8 cellular contexts compared by ENCODE assay signal in the genomic region with DNA sequence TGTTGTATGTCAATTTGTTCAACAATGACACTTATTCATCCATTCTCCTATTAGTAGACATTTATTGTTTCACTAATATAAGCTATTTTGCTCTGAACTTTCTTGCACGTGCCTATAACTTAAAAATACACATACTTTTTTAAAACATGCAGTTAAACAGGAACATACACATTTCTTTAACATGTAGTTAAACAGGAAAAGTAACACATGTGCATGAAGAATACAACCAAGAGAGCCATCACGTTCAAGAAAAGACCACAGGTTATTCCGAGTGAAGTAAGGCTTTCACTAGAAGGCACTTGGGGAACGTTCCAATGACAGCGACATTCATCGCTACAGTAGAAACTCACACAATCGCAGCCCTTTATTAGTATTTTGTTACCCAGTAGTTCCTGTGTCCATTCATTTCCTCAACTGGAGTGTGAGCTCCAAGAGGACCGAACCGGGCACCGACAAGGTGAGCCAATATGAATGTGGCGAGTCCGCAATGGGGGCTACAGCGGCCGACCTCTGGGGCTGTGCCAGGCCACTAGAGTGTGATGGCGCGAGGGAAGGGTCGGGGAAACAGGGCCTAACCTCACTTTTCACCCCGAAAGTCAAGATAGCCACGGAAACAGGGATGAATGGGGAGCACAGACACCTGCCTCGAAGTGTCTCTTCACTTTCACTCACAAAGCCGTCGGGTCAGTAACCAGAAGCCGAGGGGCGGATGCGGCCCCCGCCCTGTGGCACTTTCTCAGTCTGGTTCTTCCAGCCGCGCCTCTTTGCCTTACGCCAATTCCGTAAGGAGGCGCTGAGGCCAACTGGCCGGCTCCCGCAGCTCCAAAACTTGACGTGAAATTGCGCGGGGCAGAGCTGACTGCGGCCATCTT. TPM values are rescaled to one million over a fixed set of nuclear protein-coding genes. Genes with fewer than 3 reads are reported as not detected.
DNase-seq lines count a peak whose midpoint lies in the region; ATAC-seq and TF ChIP-seq lines count a peak whose summit lies in the region.

No MANE protein-coding gene starts in this region.

- ATAC-seq in GM18520 (IDR thresholded peaks at IDR 0.05; ENCODE audit: unreplicated experiment) (peak; percentile 27), HG03045 (IDR thresholded peaks at IDR 0.05; ENCODE audit: unreplicated experiment) (peak; percentile 58), body of pancreas (peak; percentile 70)

- H3K27me3 ChIP-seq in body of pancreas (no peaks in the 10 kb centered on the region), iPS-18a (ENCODE audit: control insufficient read depth, insufficient read depth, low read length) (no peaks in the 10 kb centered on the region), skeletal muscle satellite cell (ENCODE audit: control insufficient read depth, insufficient read depth, low read length) (no peaks in the 10 kb centered on the region)

- H3K36me3 ChIP-seq in body of pancreas (replicated peaks in 1 of 2; ENCODE audit: insufficient read depth in 1 of 2, low read depth in 2 of 2) (no peaks in the 10 kb centered on the region), iPS-18a (ENCODE audit: control insufficient read depth, low read depth, low read length) (no peaks in the 10 kb centered on the region), skeletal muscle satellite cell (ENCODE audit: insufficient read depth, low read length) (no peaks in the 10 kb centered on the region)

- TF ChIP-seq CTCF in body of pancreas (IDR thresholded peaks at IDR 0.05) = no peak

- peak overlapping the region; percentile 94 for H3K4me2 ChIP-seq in skeletal muscle satellite cell (ENCODE audit: low read length)

- H3K4me3 ChIP-seq in body of pancreas (peak overlapping the region; percentile 27 to 50), iPS-18a (ENCODE audit: low read length) (peak overlapping the region; percentile 90), skeletal muscle satellite cell (ENCODE audit: low read length) (peak overlapping the region; percentile 85)

- intact Hi-C loops in body of pancreas (cut with DNase I) = loop anchor here (10.0 kb wide), 1 partner anchor 105 kb away; a partner anchor contains a TSS

- H3K9me3 ChIP-seq in body of pancreas (no peaks in the 10 kb centered on the region), iPS-18a (ENCODE audit: control insufficient read depth, low read depth, low read length) (no peaks in the 10 kb centered on the region), skeletal muscle satellite cell (replicated peaks; ENCODE audit: low read length) (no peaks in the 10 kb centered on the region)

- no peak for TF ChIP-seq POLR2A in body of pancreas (IDR thresholded peaks at IDR 0.05)

- H3K9ac ChIP-seq in iPS-18a (ENCODE audit: low read length) (peak overlapping the region; percentile 91), skeletal muscle satellite cell (ENCODE audit: low read depth, low read length) (peak overlapping the region; percentile 91)

- DNase-seq in 8988T (peak; percentile 18), NCI-H2081 (lab: John Stamatoyannopoulos, UW) (peak; percentile 86 to 92), T1000 (lab: John Stamatoyannopoulos, UW) (peak; percentile 90), body of pancreas (peak; percentile 84 to 88 (median 86))

- H3K4me1 ChIP-seq in body of pancreas (peaks cover 19% of the 10 kb centered on the region), iPS-18a (ENCODE audit: control insufficient read depth, low read depth, low read length) (peaks cover 18% of the 10 kb centered on the region), skeletal muscle satellite cell (ENCODE audit: control insufficient read depth, insufficient read depth, low read length) (peaks cover 11% of the 10 kb centered on the region)

- H3K27ac ChIP-seq in body of pancreas = peak overlapping the region; percentile 91 to 97 (median 93)
- peak overlapping the region; percentile 98 for H3K27ac ChIP-seq in iPS-18a (ENCODE audit: low read length)

- WGBS in body of pancreas, 2 donors = 2 to 3% methylated on average over 23 to 37 of the region's 37 CpGs

RNA-seq across cellular contexts. Expression of a gene that starts 0.8 kb away (rescaled TPM):
- 10 to 100 TPM; 23.1 to 56.3 TPM for total RNA-seq in body of pancreas
- 146 and 151 TPM in 2 replicates for total RNA-seq in skeletal muscle satellite cell (2012; rRNA removed)

Comparison
In these comparisons a context has a peak if more than half of its experiments do, and no peak if none do; other contexts are left out.
1. Peak in every context shown above with its lines: DNase-seq, ATAC-seq, H3K4me3 ChIP-seq and H3K27ac ChIP-seq.
2. DNase-seq: peak in every context shown above with its lines; median percentile 90 in T1000; 89 in NCI-H2081; 86 in body of pancreas; 18 in 8988T.
3. H3K4me3 ChIP-seq: peak in every context shown above with its lines; median percentile 90 in iPS-18a; 85 in skeletal muscle satellite cell; 38 in body of pancreas.